Comparison of ENCODE assay signal across 1 cellular context in the genomic region with DNA sequence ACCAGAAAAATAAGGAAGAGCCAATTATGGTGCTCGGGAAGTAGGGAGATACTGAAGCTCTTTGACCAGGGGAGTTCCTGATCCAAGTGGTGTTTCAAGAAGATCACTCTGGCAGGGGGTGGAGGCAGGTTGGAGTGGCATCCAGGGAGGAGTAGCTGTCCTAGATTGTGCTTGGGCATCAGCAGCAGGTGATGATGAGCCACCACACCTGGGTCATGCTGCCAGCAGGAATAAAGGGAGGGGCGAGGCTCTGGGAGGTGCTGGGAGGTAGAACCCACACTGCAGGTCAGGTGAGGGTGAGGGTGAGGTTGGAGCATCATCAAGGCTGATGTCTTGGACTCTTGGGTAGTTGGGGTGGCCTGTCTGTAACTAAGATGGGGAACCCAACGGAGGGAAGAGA.
TF ChIP-seq lines count a peak whose summit lies in the region.

No MANE protein-coding gene starts in this region.

TF ChIP-seq in IMR-90, 13 proteins besides CTCF, POLR2A, EP300 and RAD21:
- TF ChIP-seq RCOR1 (IDR thresholded peaks at IDR 0.05; ENCODE audit: insufficient replicate concordance, low read length), result no peak
- TF ChIP-seq, protein P1, sequence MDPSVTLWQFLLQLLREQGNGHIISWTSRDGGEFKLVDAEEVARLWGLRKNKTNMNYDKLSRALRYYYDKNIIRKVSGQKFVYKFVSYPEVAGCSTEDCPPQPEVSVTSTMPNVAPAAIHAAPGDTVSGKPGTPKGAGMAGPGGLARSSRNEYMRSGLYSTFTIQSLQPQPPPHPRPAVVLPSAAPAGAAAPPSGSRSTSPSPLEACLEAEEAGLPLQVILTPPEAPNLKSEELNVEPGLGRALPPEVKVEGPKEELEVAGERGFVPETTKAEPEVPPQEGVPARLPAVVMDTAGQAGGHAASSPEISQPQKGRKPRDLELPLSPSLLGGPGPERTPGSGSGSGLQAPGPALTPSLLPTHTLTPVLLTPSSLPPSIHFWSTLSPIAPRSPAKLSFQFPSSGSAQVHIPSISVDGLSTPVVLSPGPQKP (IDR thresholded peaks at IDR 0.05; ENCODE audit: borderline replicate concordance, low read depth, low read length), result no peak
- no peak for TF ChIP-seq BHLHE40 (IDR thresholded peaks at IDR 0.05; ENCODE audit: low read depth, low read length)
- TF ChIP-seq CEBPB (IDR thresholded peaks at IDR 0.05; ENCODE audit: low read depth, low read length), result no peak
- no peak for TF ChIP-seq MAZ (IDR thresholded peaks at IDR 0.05; ENCODE audit: borderline replicate concordance, low read depth, low read length)
- TF ChIP-seq USF2 (IDR thresholded peaks at IDR 0.05; ENCODE audit: low read depth, low read length), result no peak
- no peak for TF ChIP-seq MAFK (IDR thresholded peaks at IDR 0.05; ENCODE audit: low read depth, low read length)
- TF ChIP-seq FOS (IDR thresholded peaks at IDR 0.05; ENCODE audit: low read depth, low read length), result no peak
- TF ChIP-seq NFE2L2 (IDR thresholded peaks at IDR 0.05; ENCODE audit: low read depth, low read length), result no peak
- TF ChIP-seq CHD1 (IDR thresholded peaks at IDR 0.05; ENCODE audit: low read depth, low read length), result no peak
- no peak for TF ChIP-seq MXI1 (IDR thresholded peaks at IDR 0.05; ENCODE audit: borderline replicate concordance, low read depth, low read length)
- TF ChIP-seq RFX5 (IDR thresholded peaks at IDR 0.05; ENCODE audit: low read depth, low read length), result no peak
- no peak for TF ChIP-seq SMC3 (IDR thresholded peaks at IDR 0.05; ENCODE audit: low read depth, low read length)
